8 cellular contexts compared by ENCODE assay signal in genomic region chr1:9538669-9539164, GRCh38. TPM values are rescaled to one million over a fixed set of nuclear protein-coding genes. Genes with fewer than 3 reads are reported as not detected.
DNase-seq lines count a peak whose midpoint lies in the region; ATAC-seq and TF ChIP-seq lines count a peak whose summit lies in the region.

No MANE protein-coding gene starts in this region.

- H3K4me3 ChIP-seq in SJCRH30 = peak overlapping the region; percentile 93

- no peak for ATAC-seq in CD4-positive, alpha-beta T cell (ENCODE audit: poor library complexity)
- no peak for ATAC-seq in effector memory CD8-positive, alpha-beta T cell (replicated peaks)
- ATAC-seq in HG03354 (IDR thresholded peaks at IDR 0.05; ENCODE audit: poor library complexity, severe bottlenecking, unreplicated experiment) = no peak

- H3K9me3 Mint-ChIP-seq in CD4-positive, alpha-beta T cell = no peaks in the 10 kb centered on the region
- no peaks in the 10 kb centered on the region for H3K9me3 Mint-ChIP-seq in effector memory CD8-positive, alpha-beta T cell
- H3K9me3 Mint-ChIP-seq in osteocyte (ENCODE audit: unreplicated experiment) = no peaks in the 10 kb centered on the region

- H3K4me1 Mint-ChIP-seq in CD4-positive, alpha-beta T cell (ENCODE audit: low read depth) = peaks cover 33% of the 10 kb centered on the region
- peaks cover 14 to 17% of the 10 kb centered on the region in 2 donors for H3K4me1 Mint-ChIP-seq in effector memory CD8-positive, alpha-beta T cell (ENCODE audit: low read depth in 2 of 2)
- peaks cover 24% of the 10 kb centered on the region for H3K4me1 Mint-ChIP-seq in osteocyte (ENCODE audit: unreplicated experiment)

- POLR2A ChIA-PET in CD4-positive, alpha-beta T cell (lab: Charles Lee) = interaction anchor here (1.0 to 1.6 kb wide), 2 partner anchors 20 to 91 kb away, joined by 4 to 6 read pairs; no protein-coding TSS in a partner anchor

- no peaks in the 10 kb centered on the region for H3K27me3 ChIP-seq in CD4-positive, alpha-beta T cell (ENCODE audit: control insufficient read depth, insufficient read depth, low read length)
- no peaks in the 10 kb centered on the region for H3K27me3 ChIP-seq in SJCRH30

- no peaks in the 10 kb centered on the region for H3K4me1 ChIP-seq in SJCRH30

- H3K36me3 Mint-ChIP-seq in CD4-positive, alpha-beta T cell (ENCODE audit: low read depth) = no peaks in the 10 kb centered on the region
- peaks cover 21% of the 10 kb centered on the region for H3K36me3 Mint-ChIP-seq in effector memory CD8-positive, alpha-beta T cell (ENCODE audit: insufficient read depth)
- H3K36me3 Mint-ChIP-seq in osteocyte (ENCODE audit: unreplicated experiment) = no peaks in the 10 kb centered on the region

- H3K4me3 Mint-ChIP-seq in CD4-positive, alpha-beta T cell = peak overlapping the region; percentile 91
- peak overlapping the region; percentile 73 to 82 for H3K4me3 Mint-ChIP-seq in effector memory CD8-positive, alpha-beta T cell
- H3K4me3 Mint-ChIP-seq in osteocyte (ENCODE audit: unreplicated experiment) = peak overlapping the region; percentile 47

- H3K27ac Mint-ChIP-seq in CD4-positive, alpha-beta T cell = peak overlapping the region; percentile 90
- peak overlapping the region; percentile 70 to 89 for H3K27ac Mint-ChIP-seq in effector memory CD8-positive, alpha-beta T cell
- H3K27ac Mint-ChIP-seq in osteocyte (ENCODE audit: unreplicated experiment) = peak overlapping the region; percentile 95

- intact Hi-C loops in CD4-positive, alpha-beta T cell (cut with DNase I, micrococcal nuclease) = loop anchor here in 1 of 2 experiments (1.0 to 5.0 kb wide), 3 partner anchors 50 to 371 kb away; partner anchors contain the start of genes H6PD and TMEM201

- no peaks in the 10 kb centered on the region for H3K9me3 ChIP-seq in CD4-positive, alpha-beta T cell (ENCODE audit: control insufficient read depth, low read length)
- H3K9me3 ChIP-seq in SJCRH30 (replicated peaks) = no peaks in the 10 kb centered on the region

- no peak overlapping the region for H3K27ac ChIP-seq in CD4-positive, alpha-beta T cell (ENCODE audit: low read depth, low read length)
- peak overlapping the region; percentile 43; the same call in 1 of the 2 replicates for H3K27ac ChIP-seq in SJCRH30

- CTCF ChIA-PET in CD4-positive, alpha-beta T cell (lab: Charles Lee) = interaction anchor here (0.6 to 1.2 kb wide), 2 partner anchors 20 to 49 kb away, joined by 3 to 4 read pairs; no protein-coding TSS in a partner anchor

- H3K36me3 ChIP-seq in SJCRH30 = no peaks in the 10 kb centered on the region; the same call in 1 of the 2 replicates

- DNase-seq in CD4-positive, alpha-beta T cell = peak in 2 of 10 experiments; percentile 4 to 34
- DNase-seq in SJCRH30 = peak in 1 of 2 experiments; percentile 31
- DNase-seq in effector memory CD8-positive, alpha-beta T cell = no peak
- DNase-seq in osteocyte (ENCODE audit: extremely low spot score, unreplicated experiment) = no peak
- no peak for DNase-seq in NCI-H146 treated with DMSO at 0.1 percent for 48 hours (lab: John Stamatoyannopoulos, UW; ENCODE audit: unreplicated experiment)
- no peak for DNase-seq in NCI-H1694 treated with DMSO at 0.1 percent for 48 hours (lab: John Stamatoyannopoulos, UW)
- no peak for DNase-seq in DMS53 (lab: John Stamatoyannopoulos, UW)

- H3K27me3 Mint-ChIP-seq in CD4-positive, alpha-beta T cell = no peaks in the 10 kb centered on the region
- H3K27me3 Mint-ChIP-seq in effector memory CD8-positive, alpha-beta T cell = no peaks in the 10 kb centered on the region
- H3K27me3 Mint-ChIP-seq in osteocyte (ENCODE audit: unreplicated experiment) = no peaks in the 10 kb centered on the region

- no peak for TF ChIP-seq CTCF in CD4-positive, alpha-beta T cell (IDR thresholded peaks at IDR 0.05)
- no peak for TF ChIP-seq CTCF in osteocyte (IDR thresholded peaks at IDR 0.05)

RNA-seq across cellular contexts. Expression of gene SLC25A33, which starts 0.5 kb away (rescaled TPM):
- 1 to 10 TPM; 5.9 to 6.6 TPM for total RNA-seq in CD4-positive, alpha-beta T cell
- total RNA-seq in SJCRH30 (2014; rRNA removed; shearing (Covaris generic)) = 20.8 and 21.0 TPM in 2 replicates
- total RNA-seq in osteocyte = 6.9 and 7.0 TPM in 2 replicates

RNA-seq across cellular contexts. Expression of gene TMEM201, which starts 50.0 kb away (rescaled TPM):
- 1 to 10 TPM; 9.1 to 9.2 TPM for total RNA-seq in CD4-positive, alpha-beta T cell
- 42.6 and 43.1 TPM in 2 replicates for total RNA-seq in SJCRH30 (2014; rRNA removed; shearing (Covaris generic))
- total RNA-seq in osteocyte = 17.3 and 17.9 TPM in 2 replicates
